10 cellular contexts compared by ENCODE assay signal in the genomic region with DNA sequence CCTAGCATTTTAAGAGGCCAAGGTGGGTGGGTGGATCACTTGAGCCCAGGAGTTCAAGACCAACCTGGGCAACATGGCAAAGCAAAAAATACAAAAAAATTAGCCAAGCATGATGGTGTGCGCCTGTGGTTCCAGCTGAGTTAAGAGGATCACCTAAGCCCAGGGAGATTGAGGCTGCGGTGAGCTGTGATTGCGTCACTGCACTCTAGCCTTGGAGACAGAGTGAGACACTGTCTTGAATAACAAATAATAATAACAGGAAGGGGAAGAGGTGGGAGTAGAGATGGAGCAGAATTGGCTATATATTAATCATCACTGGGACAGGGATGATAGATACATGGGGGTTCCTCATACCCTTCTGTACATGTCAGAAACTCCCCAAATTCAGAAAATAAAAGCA. TPM values are rescaled to one million over a fixed set of nuclear protein-coding genes. Genes with fewer than 3 reads are reported as not detected.
DNase-seq lines count a peak whose midpoint lies in the region; ATAC-seq lines count a peak whose summit lies in the region.
"Had no signal": no experiment of that assay in that cellular context is flagged by ENCODE, and none has a peak within 500 bp of the region (broad histone marks: within the 10 kb centered on the region; RNA-seq: fewer than 3 reads in every experiment).

No MANE protein-coding gene starts in this region.

- H3K4me1 Mint-ChIP-seq in activated naive CD8-positive, alpha-beta T cell (ENCODE audit: low read depth): peaks cover 10% of the 10 kb centered on the region
- H3K4me1 Mint-ChIP-seq in activated naive CD8-positive, alpha-beta T cell treated with anti-CD3 and anti-CD28 coated beads for 36 hours: peaks cover 5% of the 10 kb centered on the region
- H3K4me1 Mint-ChIP-seq in activated CD4-positive, alpha-beta memory T cell treated with anti-CD3 and anti-CD28 coated beads, Interleukin-2, amount 10 ng/mL, durations not matched to agents 7 days and 5 days: peaks cover 25% of the 10 kb centered on the region

- peak overlapping the region; percentile 64 for H3K27ac Mint-ChIP-seq in activated naive CD8-positive, alpha-beta T cell
- no peak overlapping the region for H3K27ac Mint-ChIP-seq in activated naive CD8-positive, alpha-beta T cell treated with anti-CD3 and anti-CD28 coated beads for 36 hours
- peak overlapping the region; percentile 0 for H3K27ac Mint-ChIP-seq in activated CD4-positive, alpha-beta memory T cell treated with anti-CD3 and anti-CD28 coated beads, Interleukin-2, amount 10 ng/mL, durations not matched to agents 7 days and 5 days

- no peak for DNase-seq in activated naive CD8-positive, alpha-beta T cell treated with anti-CD3 and anti-CD28 coated beads for 36 hours
- peak; percentile 71 for DNase-seq in activated CD4-positive, alpha-beta memory T cell treated with anti-CD3 and anti-CD28 coated beads, Interleukin-2, amount 10 ng/mL, durations not matched to agents 7 days and 5 days
- peak; percentile 16 for DNase-seq in stimulated activated naive CD8-positive, alpha-beta T cell treated with anti-CD3 and anti-CD28 coated beads, Interleukin-15, Interleukin-2, amounts not matched to agents 100 U/mL and 50 U/mL, for 24 hours
- no peak for DNase-seq in GOT3 (lab: John Stamatoyannopoulos, UW)
- no peak for DNase-seq in cortex of kidney (lab: John Stamatoyannopoulos, UW)
- DNase-seq: AML-193 had no signal

- peaks cover 8% of the 10 kb centered on the region for H3K36me3 Mint-ChIP-seq in activated naive CD8-positive, alpha-beta T cell
- H3K36me3 Mint-ChIP-seq in activated naive CD8-positive, alpha-beta T cell treated with anti-CD3 and anti-CD28 coated beads for 36 hours: peaks cover 11% of the 10 kb centered on the region
- peaks cover 54% of the 10 kb centered on the region for H3K36me3 Mint-ChIP-seq in activated CD4-positive, alpha-beta memory T cell treated with anti-CD3 and anti-CD28 coated beads, Interleukin-2, amount 10 ng/mL, durations not matched to agents 7 days and 5 days (ENCODE audit: low read depth)

- POLR2A ChIA-PET in activated CD4-positive, alpha-beta memory T cell treated with anti-CD3 and anti-CD28 coated beads, Interleukin-2, amount 10 ng/mL, durations not matched to agents 7 days and 5 days (lab: Charles Lee): interaction anchor here (1.0 to 1.4 kb wide), 4 partner anchors 13 to 53 kb away, joined by 3 to 4 read pairs (median 3); a partner anchor contains a TSS

- no peaks in the 10 kb centered on the region for H3K9me3 Mint-ChIP-seq in activated naive CD8-positive, alpha-beta T cell (ENCODE audit: low read depth)
- no peaks in the 10 kb centered on the region for H3K9me3 Mint-ChIP-seq in activated naive CD8-positive, alpha-beta T cell treated with anti-CD3 and anti-CD28 coated beads for 36 hours
- H3K9me3 Mint-ChIP-seq in activated CD4-positive, alpha-beta memory T cell treated with anti-CD3 and anti-CD28 coated beads, Interleukin-2, amount 10 ng/mL, durations not matched to agents 7 days and 5 days: no peaks in the 10 kb centered on the region

- CTCF ChIA-PET in activated CD4-positive, alpha-beta memory T cell treated with anti-CD3 and anti-CD28 coated beads, Interleukin-2, amount 10 ng/mL, durations not matched to agents 7 days and 5 days (lab: Charles Lee): interaction anchor here (1.4 kb wide), 1 partner anchor 196 kb away, joined by 3 read pairs; no protein-coding TSS in a partner anchor

- no peaks in the 10 kb centered on the region for H3K27me3 Mint-ChIP-seq in activated naive CD8-positive, alpha-beta T cell
- H3K27me3 Mint-ChIP-seq in activated naive CD8-positive, alpha-beta T cell treated with anti-CD3 and anti-CD28 coated beads for 36 hours: no peaks in the 10 kb centered on the region
- H3K27me3 Mint-ChIP-seq in activated CD4-positive, alpha-beta memory T cell treated with anti-CD3 and anti-CD28 coated beads, Interleukin-2, amount 10 ng/mL, durations not matched to agents 7 days and 5 days: no peaks in the 10 kb centered on the region

- no peak overlapping the region for H3K4me3 Mint-ChIP-seq in activated naive CD8-positive, alpha-beta T cell
- H3K4me3 Mint-ChIP-seq in activated naive CD8-positive, alpha-beta T cell treated with anti-CD3 and anti-CD28 coated beads for 36 hours: no peak overlapping the region
- no peak overlapping the region for H3K4me3 Mint-ChIP-seq in activated CD4-positive, alpha-beta memory T cell treated with anti-CD3 and anti-CD28 coated beads, Interleukin-2, amount 10 ng/mL, durations not matched to agents 7 days and 5 days

- ATAC-seq in esophagus mucosa (peak; percentile 55), GM18861 (IDR thresholded peaks at IDR 0.05; ENCODE audit: unreplicated experiment) (no peak)
- peak; percentile 78 for ATAC-seq in stimulated activated naive CD8-positive, alpha-beta T cell treated with anti-CD3 and anti-CD28 coated beads, Interleukin-15, Interleukin-2, amounts not matched to agents 100 U/mL and 50 U/mL, for 24 hours
- ATAC-seq: Panc1 had no signal

RNA-seq across cellular contexts. Expression of a gene that starts 23.8 kb away (rescaled TPM):
- total RNA-seq in activated naive CD8-positive, alpha-beta T cell treated with anti-CD3 and anti-CD28 coated beads for 36 hours: 1 to 10 TPM; 2.6 TPM
- total RNA-seq in activated CD4-positive, alpha-beta memory T cell treated with anti-CD3 and anti-CD28 coated beads, Interleukin-2, amount 10 ng/mL, durations not matched to agents 7 days and 5 days: 1 to 10 TPM; 4.0 to 4.1 TPM
- 12.8 TPM for total RNA-seq in esophagus mucosa

RNA-seq across cellular contexts. Expression of a gene that starts 27.7 kb away (rescaled TPM):
- 10 to 100 TPM; 22.1 to 26.3 TPM for total RNA-seq in activated naive CD8-positive, alpha-beta T cell treated with anti-CD3 and anti-CD28 coated beads for 36 hours
- total RNA-seq in activated CD4-positive, alpha-beta memory T cell treated with anti-CD3 and anti-CD28 coated beads, Interleukin-2, amount 10 ng/mL, durations not matched to agents 7 days and 5 days: 10 to 100 TPM; 17.6 to 17.9 TPM
- 23.7 TPM for total RNA-seq in esophagus mucosa

RNA-seq across cellular contexts. Expression of a gene that starts 34.1 kb away (rescaled TPM):
- 10 to 100 TPM; 89.3 to 93.5 TPM for total RNA-seq in activated naive CD8-positive, alpha-beta T cell treated with anti-CD3 and anti-CD28 coated beads for 36 hours
- total RNA-seq in activated CD4-positive, alpha-beta memory T cell treated with anti-CD3 and anti-CD28 coated beads, Interleukin-2, amount 10 ng/mL, durations not matched to agents 7 days and 5 days: 100 to 1,000 TPM; 132 to 139 TPM
- 65.4 TPM for total RNA-seq in esophagus mucosa

Comparison
In these comparisons a context has a peak if more than half of its experiments do, and no peak if none do; other contexts are left out.
1. DNase-seq: peak in activated CD4-positive, alpha-beta memory T cell treated with anti-CD3 and anti-CD28 coated beads, Interleukin-2, amount 10 ng/mL, durations not matched to agents 7 days and 5 days (single experiment) and stimulated activated naive CD8-positive, alpha-beta T cell treated with anti-CD3 and anti-CD28 coated beads, Interleukin-15, Interleukin-2, amounts not matched to agents 100 U/mL and 50 U/mL, for 24 hours (single experiment); none in activated naive CD8-positive, alpha-beta T cell treated with anti-CD3 and anti-CD28 coated beads for 36 hours (single experiment), GOT3 (single experiment) and cortex of kidney (single experiment).